ENCODE assay signal across 28 cellular contexts in the genomic region with DNA sequence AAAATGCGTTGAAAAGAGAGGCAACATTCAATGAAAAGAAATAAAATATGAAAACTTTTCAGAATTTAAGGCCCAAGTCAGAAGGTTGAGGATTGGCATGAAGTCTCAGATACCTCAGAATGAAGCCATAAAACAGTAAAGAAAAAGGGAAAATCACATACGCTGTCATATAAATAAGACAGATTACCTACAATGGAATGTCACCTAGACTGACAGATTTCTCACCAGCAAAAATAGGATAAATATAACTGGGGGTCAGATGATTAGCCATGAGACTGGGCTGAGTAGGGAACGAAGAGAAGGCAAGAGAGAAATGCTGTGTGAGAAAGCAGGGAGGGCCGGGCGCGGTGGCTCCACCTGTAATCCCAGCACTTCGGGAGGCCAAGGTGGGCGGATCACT.
"Had no signal": no experiment of that assay in that cellular context is flagged by ENCODE, and none has a peak within 500 bp of the region (broad histone marks: within the 10 kb centered on the region; RNA-seq: fewer than 3 reads in every experiment).

No MANE protein-coding gene starts in this region.

- H3K27me3 Mint-ChIP-seq: naive B cell had no signal

- H3K4me3 ChIP-seq: hepatocyte, left ventricle myocardium inferior, lung, neural progenitor cell, psoas muscle, right atrium auricular region, right lobe of liver, smooth muscle cell, suprapubic skin, thoracic aorta, tibial artery, upper lobe of right lung had no signal

- ATAC-seq: natural killer cell; psoas muscle; right lobe of liver; stimulated activated naive B cell treated with anti-CD40 and anti-IgM and Interleukin-4, amounts not matched to agents 10 μg/mL and 1 μg/mL and 100 μg/mL, for 72 hours; stimulated activated naive CD8-positive, alpha-beta T cell treated with anti-CD3 and anti-CD28 coated beads, Interleukin-15, Interleukin-2, amounts not matched to agents 100 U/mL and 50 U/mL, for 24 hours had no signal

- H3K4me1 ChIP-seq: left ventricle myocardium inferior, parathyroid adenoma, psoas muscle, right atrium auricular region, right lobe of liver, upper lobe of right lung had no signal

- H3K27me3 ChIP-seq: hepatocyte, neural progenitor cell, neutrophil, right atrium auricular region, right lobe of liver, suprapubic skin, tibial artery, upper lobe of right lung had no signal

- H3K36me3 ChIP-seq: left ventricle myocardium inferior, neural progenitor cell, neutrophil, right atrium auricular region, right lobe of liver, suprapubic skin, thoracic aorta, tibial artery, upper lobe of right lung had no signal

- H3K4me1 Mint-ChIP-seq: naive B cell, natural killer cell had no signal

- DNase-seq: islet precursor cell; left ventricle myocardium inferior; mesendoderm; naive B cell; natural killer cell; nephron progenitor cell; occipital lobe; psoas muscle; right lobe of liver; stimulated activated CD4-positive, alpha-beta T cell treated with anti-CD3 and anti-CD28 coated beads, Interleukin-1b, Interleukin-23, amount 100 ng/mL, for 48 hours; stimulated activated CD4-positive, alpha-beta T cell treated with anti-CD3 and anti-CD28 coated beads, Interleukin-2, amount 100 ng/mL, for 48 hours; stimulated activated CD4-positive, alpha-beta T cell treated with anti-CD3 and anti-CD28 coated beads, Interleukin-4, amount 100 ng/mL, for 4 hours; stimulated activated CD8-positive, alpha-beta memory T cell treated with anti-CD3 and anti-CD28 coated beads, Interleukin-4, amount 100 ng/mL, for 48 hours; stimulated activated naive B cell treated with anti-CD40 and anti-IgM and Interleukin-4, amounts not matched to agents 10 μg/mL and 1 μg/mL and 100 μg/mL, for 72 hours; stimulated activated naive CD8-positive, alpha-beta T cell treated with anti-CD3 and anti-CD28 coated beads, Interleukin-15, Interleukin-2, amounts not matched to agents 100 U/mL and 50 U/mL, for 24 hours; tibial artery; trophoblast cell; upper lobe of right lung had no signal

- H3K9me3 Mint-ChIP-seq: mesothelial cell of epicardium; naive B cell; natural killer cell; nephron progenitor cell; neural progenitor cell; stimulated activated naive B cell treated with anti-CD40 and anti-IgM and Interleukin-4, amounts not matched to agents 10 μg/mL and 1 μg/mL and 100 μg/mL, for 72 hours had no signal

- H3K27ac ChIP-seq: hepatocyte, left ventricle myocardium inferior, neural progenitor cell, neutrophil, parathyroid adenoma, psoas muscle, right atrium auricular region, right lobe of liver, suprapubic skin, thoracic aorta, tibial artery, upper lobe of right lung had no signal

- H3K27ac Mint-ChIP-seq: mesothelial cell of epicardium; natural killer cell; nephron progenitor cell; neural progenitor cell; stimulated activated naive B cell treated with anti-CD40 and anti-IgM and Interleukin-4, amounts not matched to agents 10 μg/mL and 1 μg/mL and 100 μg/mL, for 72 hours had no signal

- H3K4me3 Mint-ChIP-seq: mesothelial cell of epicardium; naive B cell; natural killer cell; nephron progenitor cell; neural progenitor cell; stimulated activated naive B cell treated with anti-CD40 and anti-IgM and Interleukin-4, amounts not matched to agents 10 μg/mL and 1 μg/mL and 100 μg/mL, for 72 hours had no signal

- H3K36me3 Mint-ChIP-seq: mesothelial cell of epicardium; naive B cell; natural killer cell; neural progenitor cell; stimulated activated naive B cell treated with anti-CD40 and anti-IgM and Interleukin-4, amounts not matched to agents 10 μg/mL and 1 μg/mL and 100 μg/mL, for 72 hours had no signal

- H3K9me3 ChIP-seq: left ventricle myocardium inferior, neutrophil, psoas muscle, right atrium auricular region, right lobe of liver, suprapubic skin, thoracic aorta, tibial artery, upper lobe of right lung had no signal
